Comparison of ENCODE assay signal across 8 cellular contexts in the genomic region with DNA sequence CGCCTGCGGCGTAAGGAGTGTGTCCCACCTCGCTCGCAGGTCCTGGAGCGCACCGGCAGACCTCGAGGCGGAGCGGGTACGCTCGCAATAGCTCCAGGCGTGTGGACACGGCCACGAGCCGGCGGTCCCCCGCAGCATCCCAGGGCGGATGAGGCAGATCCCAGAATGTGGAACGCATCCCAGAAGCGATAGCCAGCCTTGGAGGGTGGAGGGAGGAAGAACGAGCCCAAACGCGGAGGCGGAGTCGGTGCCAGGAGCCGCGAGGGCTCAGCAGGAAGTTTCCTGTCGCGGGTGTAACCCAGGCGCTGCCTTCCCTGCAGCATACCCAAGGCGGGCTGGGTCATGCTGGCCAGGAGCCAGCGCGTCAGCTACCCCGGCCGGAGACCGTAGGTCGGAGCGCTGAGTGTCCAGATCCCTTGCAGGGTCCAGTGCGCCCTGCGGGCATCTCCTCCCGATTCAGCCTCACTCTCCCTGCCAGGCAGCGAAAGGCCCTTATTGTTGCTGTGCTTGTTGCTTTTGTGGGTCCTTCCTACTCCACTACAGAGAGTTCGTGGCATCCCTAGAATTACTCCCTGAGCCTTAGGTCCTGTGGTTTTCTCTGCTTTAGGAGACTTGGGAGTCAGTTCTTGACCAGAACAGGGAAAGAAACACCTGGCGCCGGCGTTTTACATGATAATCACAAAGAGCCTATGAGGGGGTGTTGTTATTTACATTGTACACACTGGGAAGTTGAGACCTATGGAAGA. TPM values are rescaled to one million over a fixed set of nuclear protein-coding genes. Genes with fewer than 3 reads are reported as not detected.
DNase-seq lines count a peak whose midpoint lies in the region; ATAC-seq, FAIRE-seq and TF ChIP-seq lines count a peak whose summit lies in the region.

No MANE protein-coding gene starts in this region.

- DNase-seq in GM23248 (peak; percentile 44), T-helper 1 cell (peak in 3 of 5 donors; percentile 8 to 36 (median 12)), kidney (peak; percentile 87), dedifferentiated amniotic fluid mesenchymal stem cell (ENCODE audit: extremely low spot score) (no peak), OCI-M2 (lab: John Stamatoyannopoulos, UW; ENCODE audit: unreplicated experiment) (no peak)
- DNase-seq in central memory CD4-positive, alpha-beta T cell = peak; percentile 9
- DNase-seq in stimulated activated CD4-positive, alpha-beta T cell treated with anti-CD3 and anti-CD28 coated beads, Interleukin-2, amount 100 ng/mL, for 48 hours = peak; percentile 23 to 27

- H3K27ac ChIP-seq in GM23248 (no peak overlapping the region), kidney (ENCODE audit: low read depth in 2 of 2, low read length in 2 of 2) (no peak overlapping the region)

- no peaks in the 10 kb centered on the region for H3K79me2 ChIP-seq in GM23248 (ENCODE audit: insufficient read depth)

- WGBS in GM23248 (ENCODE audit: low coverage in 1 of 2, low lambda C conversion rate in 2 of 2, missing lambda C conversion rate in 2 of 2), 2 experiments = 13 to 15% methylated on average over 36 to 46 of the region's 47 CpGs

- H3F3A ChIP-seq in GM23248 (ENCODE audit: insufficient read depth) = no peaks in the 10 kb centered on the region

- H2AFZ ChIP-seq in GM23248 = peak overlapping the region; percentile 60

- intact Hi-C loops in kidney (cut with DNase I) = no loop called here

- no peaks in the 10 kb centered on the region for H3K4me1 ChIP-seq in GM23248 (ENCODE audit: insufficient read depth)
- H3K4me1 ChIP-seq in kidney (ENCODE audit: control insufficient read depth in 1 of 2, insufficient read depth in 1 of 2, low read depth in 1 of 2, low read length in 2 of 2) = no peaks in the 10 kb centered on the region

- H3K9ac ChIP-seq in GM23248 (no peak overlapping the region), kidney (ENCODE audit: low read length in 2 of 2) (no peak overlapping the region)

- H3K27me3 ChIP-seq in GM23248 (replicated peaks; ENCODE audit: insufficient read depth) = peaks cover 23% of the 10 kb centered on the region

- no peaks in the 10 kb centered on the region for H3K36me3 ChIP-seq in GM23248 (ENCODE audit: low read depth)
- no peaks in the 10 kb centered on the region for H3K36me3 ChIP-seq in kidney (ENCODE audit: control insufficient read depth in 1 of 2, insufficient read depth in 2 of 2, low read length in 2 of 2)

- H3K9me3 ChIP-seq in GM23248 (ENCODE audit: low read depth) (no peaks in the 10 kb centered on the region), kidney (ENCODE audit: control insufficient read depth in 1 of 2, low read length in 2 of 2) (no peaks in the 10 kb centered on the region)

- peak overlapping the region; percentile 59 for H3K4me3 ChIP-seq in GM23248
- peak overlapping the region; percentile 60 to 63 for H3K4me3 ChIP-seq in kidney (ENCODE audit: low read length in 2 of 2)

- TF ChIP-seq CTCF in kidney (IDR thresholded peaks at IDR 0.05; ENCODE audit: borderline replicate concordance, extremely low read depth, insufficient read depth) = no peak

- no peak for ATAC-seq in HG03439 (IDR thresholded peaks at IDR 0.05; ENCODE audit: unreplicated experiment)

- FAIRE-seq in kidney (lab: Jason Lieb, UNC) = no peak

- no peaks in the 10 kb centered on the region for H4K20me1 ChIP-seq in GM23248 (ENCODE audit: insufficient read depth)

- no peaks in the 10 kb centered on the region for H3K9me2 ChIP-seq in GM23248 (ENCODE audit: insufficient read depth)

- peak overlapping the region; percentile 42 for H3K4me2 ChIP-seq in GM23248 (ENCODE audit: unreplicated experiment)

- in situ Hi-C loops in GM23248 (cut with MboI) = no loop called here

RNA-seq across cellular contexts. Expression of a gene that starts 27.7 kb away (rescaled TPM):
- total RNA-seq in GM23248 (2014; rRNA removed; shearing (Covaris generic)) = not detected in 2 replicates
- polyA plus RNA-seq in GM23248 (2016; fragmentation: Nextera tagmentation; extraction: Ambion mirVana) (not detected in 2 replicates), kidney (ENCODE audit: insufficient read depth, low read depth, low replicate concordance) (not detected)
- 0.38 TPM for total RNA-seq in kidney

RNA-seq across cellular contexts. Expression of a gene that starts 31.4 kb away (rescaled TPM):
- not detected in 2 replicates for total RNA-seq in GM23248 (2014; rRNA removed; shearing (Covaris generic))
- polyA plus RNA-seq in GM23248 (2016; fragmentation: Nextera tagmentation; extraction: Ambion mirVana) = not detected in 2 replicates
- 0.28 TPM for total RNA-seq in kidney
- not detected for polyA plus RNA-seq in kidney (ENCODE audit: insufficient read depth, low read depth, low replicate concordance)

Comparison
In these comparisons a context has a peak if more than half of its experiments do, and no peak if none do; other contexts are left out.
1. DNase-seq: peak in GM23248 (single experiment), T-helper 1 cell (3 of 5), central memory CD4-positive, alpha-beta T cell (single experiment), kidney (single experiment) and stimulated activated CD4-positive, alpha-beta T cell treated with anti-CD3 and anti-CD28 coated beads, Interleukin-2, amount 100 ng/mL, for 48 hours (2 of 2); none in dedifferentiated amniotic fluid mesenchymal stem cell (single experiment) and OCI-M2 (single experiment).